ENCODE assay signal across 24 cellular contexts in genomic region chr15:57890351-57890750, GRCh38.
DNase-seq lines count a peak whose midpoint lies in the region; ATAC-seq and TF ChIP-seq lines count a peak whose summit lies in the region.
"Had no signal": no experiment of that assay in that cellular context is flagged by ENCODE, and none has a peak within 500 bp of the region (broad histone marks: within the 10 kb centered on the region; RNA-seq: fewer than 3 reads in every experiment).

No MANE protein-coding gene starts in this region.

- DNase-seq in EL (peak; percentile 82), M059J (ENCODE audit: low read depth) (peak; percentile 57), brain microvascular endothelial cell (peak; percentile 44), kidney tubule cell (ENCODE audit: low spot score) (peak; percentile 67), esophagus squamous epithelium (lab: John Stamatoyannopoulos, UW) (no peak), GM13976 (ENCODE audit: low spot score) (no peak)
- no peak for DNase-seq in activated naive CD8-positive, alpha-beta T cell treated with anti-CD3 and anti-CD28 coated beads, Interleukin-2, amount 50 U/mL, for 24 hours
- DNase-seq in activated naive CD4-positive, alpha-beta T cell treated with anti-CD3 and anti-CD28 coated beads for 36 hours = no peak
- DNase-seq: activated CD4-positive, alpha-beta T cell treated with anti-CD3 and anti-CD28 coated beads for 1 hour; activated effector memory CD4-positive, alpha-beta T cell treated with anti-CD3 and anti-CD28 coated beads, Interleukin-2, amount 50 U/mL, for 16 hours; CD8-positive, alpha-beta T cell; dermis blood vessel endothelial cell; H7; NCI-H1417 treated with DMSO at 0.1 percent for 48 hours; NCI-H2081 treated with DMSO at 0.1 percent for 48 hours; NCI-H510A treated with DMSO at 0.1 percent for 48 hours; NK-92 treated with Interleukin-12 subunit alpha and Interleukin-12 subunit beta, amount 100 ng/mL, for 24 hours; SJCRH30; stomach had no signal

- no peak overlapping the region for H3K4me3 Mint-ChIP-seq in activated naive CD8-positive, alpha-beta T cell treated with anti-CD3 and anti-CD28 coated beads, Interleukin-2, amount 50 U/mL, for 24 hours
- H3K4me3 Mint-ChIP-seq in activated naive CD4-positive, alpha-beta T cell treated with anti-CD3 and anti-CD28 coated beads for 36 hours = no peak overlapping the region
- H3K4me3 Mint-ChIP-seq: CD8-positive, alpha-beta T cell had no signal

- H3K9me3 Mint-ChIP-seq in activated naive CD8-positive, alpha-beta T cell treated with anti-CD3 and anti-CD28 coated beads, Interleukin-2, amount 50 U/mL, for 24 hours = no peaks in the 10 kb centered on the region
- no peaks in the 10 kb centered on the region for H3K9me3 Mint-ChIP-seq in activated naive CD4-positive, alpha-beta T cell treated with anti-CD3 and anti-CD28 coated beads for 36 hours
- H3K9me3 Mint-ChIP-seq: CD8-positive, alpha-beta T cell had no signal

- no peak for TF ChIP-seq CTCF in brain microvascular endothelial cell (IDR thresholded peaks at IDR 0.05; ENCODE audit: low read depth, low read length, missing control alignments)
- no peak for TF ChIP-seq CTCF in esophagus squamous epithelium (IDR thresholded peaks at IDR 0.05)
- no peak for TF ChIP-seq CTCF in GM13976 (IDR thresholded peaks at IDR 0.05; ENCODE audit: borderline replicate concordance, control extremely low read depth, extremely low read depth, insufficient read depth, missing control alignments)

- H3K27ac ChIP-seq in brain microvascular endothelial cell (no peak overlapping the region), esophagus squamous epithelium (no peak overlapping the region)
- H3K27ac ChIP-seq: cardiac muscle cell, prostate gland, SJCRH30, stomach, tibial nerve had no signal

- H3K36me3 Mint-ChIP-seq in activated naive CD8-positive, alpha-beta T cell treated with anti-CD3 and anti-CD28 coated beads, Interleukin-2, amount 50 U/mL, for 24 hours (ENCODE audit: low read depth) = no peaks in the 10 kb centered on the region
- H3K36me3 Mint-ChIP-seq in activated naive CD4-positive, alpha-beta T cell treated with anti-CD3 and anti-CD28 coated beads for 36 hours (ENCODE audit: low read depth) = no peaks in the 10 kb centered on the region
- H3K36me3 Mint-ChIP-seq: CD8-positive, alpha-beta T cell had no signal

- no peaks in the 10 kb centered on the region for H3K36me3 ChIP-seq in brain microvascular endothelial cell (replicated peaks)
- H3K36me3 ChIP-seq in esophagus squamous epithelium = no peaks in the 10 kb centered on the region
- H3K36me3 ChIP-seq: cardiac muscle cell, prostate gland, SJCRH30, stomach, tibial nerve had no signal

- 75 to 100% methylated on average over 1 of the region's 1 CpG for WGBS in esophagus squamous epithelium, 2 donors

- no peaks in the 10 kb centered on the region for H3K4me1 ChIP-seq in esophagus squamous epithelium
- H3K4me1 ChIP-seq: prostate gland, SJCRH30, stomach, tibial nerve had no signal

- intact Hi-C loops in activated naive CD4-positive, alpha-beta T cell treated with anti-CD3 and anti-CD28 coated beads for 36 hours (cut with micrococcal nuclease) = no loop called here
- intact Hi-C loops in esophagus squamous epithelium (cut with DNase I) = no loop called here

- no peak overlapping the region for H3K4me3 ChIP-seq in brain microvascular endothelial cell (ENCODE audit: low read depth, low read length)
- H3K4me3 ChIP-seq in esophagus squamous epithelium = no peak overlapping the region
- H3K4me3 ChIP-seq: cardiac muscle cell, GM12878, prostate gland, SJCRH30, stomach, tibial nerve had no signal

- H3K4me1 Mint-ChIP-seq in activated naive CD8-positive, alpha-beta T cell treated with anti-CD3 and anti-CD28 coated beads, Interleukin-2, amount 50 U/mL, for 24 hours = no peaks in the 10 kb centered on the region
- H3K4me1 Mint-ChIP-seq in activated naive CD4-positive, alpha-beta T cell treated with anti-CD3 and anti-CD28 coated beads for 36 hours (ENCODE audit: low read depth) = no peaks in the 10 kb centered on the region

- H3K27me3 ChIP-seq in brain microvascular endothelial cell (replicated peaks) (no peaks in the 10 kb centered on the region), esophagus squamous epithelium (peaks cover 0 to 14% (median 0%) of the 10 kb centered on the region in 4 donors)
- H3K27me3 ChIP-seq: cardiac muscle cell, SJCRH30, tibial nerve had no signal

- H3K9me3 ChIP-seq in esophagus squamous epithelium = no peaks in the 10 kb centered on the region
- H3K9me3 ChIP-seq: prostate gland, SJCRH30, stomach had no signal

- H3K27me3 Mint-ChIP-seq in activated naive CD8-positive, alpha-beta T cell treated with anti-CD3 and anti-CD28 coated beads, Interleukin-2, amount 50 U/mL, for 24 hours = peaks cover 20% of the 10 kb centered on the region
- H3K27me3 Mint-ChIP-seq in activated naive CD4-positive, alpha-beta T cell treated with anti-CD3 and anti-CD28 coated beads for 36 hours (ENCODE audit: low read depth) = peaks cover 6% of the 10 kb centered on the region

- H3K27ac Mint-ChIP-seq in activated naive CD8-positive, alpha-beta T cell treated with anti-CD3 and anti-CD28 coated beads, Interleukin-2, amount 50 U/mL, for 24 hours = no peak overlapping the region
- no peak overlapping the region for H3K27ac Mint-ChIP-seq in activated naive CD4-positive, alpha-beta T cell treated with anti-CD3 and anti-CD28 coated beads for 36 hours
- H3K27ac Mint-ChIP-seq: CD8-positive, alpha-beta T cell had no signal

- ATAC-seq in activated naive CD8-positive, alpha-beta T cell treated with anti-CD3 and anti-CD28 coated beads, Interleukin-2, amount 50 U/mL, for 24 hours = no peak
- ATAC-seq: CD8-positive, alpha-beta T cell; GM12878; Panc1 had no signal

- CTCF ChIA-PET in activated naive CD4-positive, alpha-beta T cell treated with anti-CD3 and anti-CD28 coated beads for 36 hours (lab: Charles Lee) = interaction anchor here (0.9 to 2.3 kb wide), 3 partner anchors 20 to 29 kb away, joined by 3 to 6 read pairs (median 3); no protein-coding TSS in a partner anchor

- no peak for TF ChIP-seq POLR2A in esophagus squamous epithelium (IDR thresholded peaks at IDR 0.05)

- in situ Hi-C loops in brain microvascular endothelial cell (cut with HindIII; ENCODE audit: low pct_ligation_motif_present, low sequenced_read_pairs) (no loop called here), GM13976 (cut with MboI; ENCODE audit: low sequenced_read_pairs, unreplicated experiment) (no loop called here)

Comparison
In these comparisons a context has a peak if more than half of its experiments do, and no peak if none do; other contexts are left out.
1. DNase-seq: peak in EL (single experiment), M059J (single experiment), brain microvascular endothelial cell (single experiment) and kidney tubule cell (single experiment); none in activated naive CD8-positive, alpha-beta T cell treated with anti-CD3 and anti-CD28 coated beads, Interleukin-2, amount 50 U/mL, for 24 hours (single experiment), activated naive CD4-positive, alpha-beta T cell treated with anti-CD3 and anti-CD28 coated beads for 36 hours (single experiment), esophagus squamous epithelium (single experiment) and GM13976 (single experiment).